Comparison of ENCODE assay signal across 32 cellular contexts in genomic region chr17:35765731-35766488, GRCh38. TPM values are rescaled to one million over a fixed set of nuclear protein-coding genes. Genes with fewer than 3 reads are reported as not detected.
A peak's percentile ranks its signal among the peaks of the same experiment; 100 is the strongest.
DNase-seq lines count a peak whose midpoint lies in the region; ATAC-seq and TF ChIP-seq lines count a peak whose summit lies in the region.
"Had no signal": no experiment of that assay in that cellular context is flagged by ENCODE, and none has a peak within 500 bp of the region (broad histone marks: within the 10 kb centered on the region; RNA-seq: fewer than 3 reads in every experiment).

No MANE protein-coding gene starts in this region.

- WGBS in mesendoderm (ENCODE audit: extremely low coverage, insufficient coverage, low lambda C conversion rate) = no CpG with 5 or more reads among the region's 8 CpGs

- H3K4me3 Mint-ChIP-seq in activated naive CD4-positive, alpha-beta T cell treated with anti-CD3 and anti-CD28 coated beads, Interleukin-2, amount 50 U/mL, for 24 hours = peak overlapping the region; percentile 42
- H3K4me3 Mint-ChIP-seq in central memory CD8-positive, alpha-beta T cell = peak overlapping the region; percentile 83
- H3K4me3 Mint-ChIP-seq in neural progenitor cell (peak overlapping the region; percentile 64), endothelial cell (ENCODE audit: unreplicated experiment) (no peak overlapping the region)
- no peak overlapping the region for H3K4me3 Mint-ChIP-seq in activated T-helper 2 cell treated with anti-CD3 and anti-CD28 coated beads, Interferon-gamma antibody, Interleukin-2, Interleukin-4, amounts not matched to agents 10 μg/mL and 5 μg/mL and 100 μg/mL, durations not matched to agents 14 hours and 24 hours and 36 hours (ENCODE audit: low read depth)

- H3K9me3 Mint-ChIP-seq in activated naive CD4-positive, alpha-beta T cell treated with anti-CD3 and anti-CD28 coated beads, Interleukin-2, amount 50 U/mL, for 24 hours = no peaks in the 10 kb centered on the region
- H3K9me3 Mint-ChIP-seq in central memory CD8-positive, alpha-beta T cell = no peaks in the 10 kb centered on the region
- H3K9me3 Mint-ChIP-seq in neural progenitor cell = no peaks in the 10 kb centered on the region
- no peaks in the 10 kb centered on the region for H3K9me3 Mint-ChIP-seq in endothelial cell (ENCODE audit: unreplicated experiment)
- H3K9me3 Mint-ChIP-seq in activated T-helper 2 cell treated with anti-CD3 and anti-CD28 coated beads, Interferon-gamma antibody, Interleukin-2, Interleukin-4, amounts not matched to agents 10 μg/mL and 5 μg/mL and 100 μg/mL, durations not matched to agents 14 hours and 24 hours and 36 hours = no peaks in the 10 kb centered on the region
- H3K9me3 Mint-ChIP-seq: activated naive CD4-positive, alpha-beta T cell treated with anti-CD3 and anti-CD28 coated beads for 36 hours; CD4-positive, alpha-beta memory T cell; T-helper 1 cell treated with Interleukin-12 subunit alpha and Interleukin-12 subunit beta and Interleukin-4 antibody, amounts not matched to agents 30 μg/mL and 1 μg/mL, for 36 hours had no signal

- H2AK5ac ChIP-seq in mesendoderm (ENCODE audit: low read length) = no peak overlapping the region

- no peak overlapping the region for H3K56ac ChIP-seq in mesendoderm (ENCODE audit: low read length)

- no peak for ATAC-seq in central memory CD8-positive, alpha-beta T cell (replicated peaks; ENCODE audit: extremely low read depth, poor library complexity, severe bottlenecking)
- ATAC-seq: body of pancreas had no signal

- no peaks in the 10 kb centered on the region for H3K36me3 Mint-ChIP-seq in activated naive CD4-positive, alpha-beta T cell treated with anti-CD3 and anti-CD28 coated beads, Interleukin-2, amount 50 U/mL, for 24 hours
- H3K36me3 Mint-ChIP-seq in central memory CD8-positive, alpha-beta T cell (ENCODE audit: insufficient read depth) = peaks cover 6% of the 10 kb centered on the region
- H3K36me3 Mint-ChIP-seq in neural progenitor cell = no peaks in the 10 kb centered on the region
- H3K36me3 Mint-ChIP-seq in endothelial cell (ENCODE audit: low read depth, unreplicated experiment) = peaks cover 5% of the 10 kb centered on the region
- no peaks in the 10 kb centered on the region for H3K36me3 Mint-ChIP-seq in activated T-helper 2 cell treated with anti-CD3 and anti-CD28 coated beads, Interferon-gamma antibody, Interleukin-2, Interleukin-4, amounts not matched to agents 10 μg/mL and 5 μg/mL and 100 μg/mL, durations not matched to agents 14 hours and 24 hours and 36 hours (ENCODE audit: low read depth)
- H3K36me3 Mint-ChIP-seq: CD4-positive, alpha-beta memory T cell had no signal

- no peaks in the 10 kb centered on the region for H3K27me3 Mint-ChIP-seq in activated naive CD4-positive, alpha-beta T cell treated with anti-CD3 and anti-CD28 coated beads, Interleukin-2, amount 50 U/mL, for 24 hours
- H3K27me3 Mint-ChIP-seq in central memory CD8-positive, alpha-beta T cell = peaks cover 8% of the 10 kb centered on the region
- H3K27me3 Mint-ChIP-seq in neural progenitor cell (ENCODE audit: insufficient read depth, low read depth) = peaks cover under 1% of the 10 kb centered on the region
- peaks cover 8% of the 10 kb centered on the region for H3K27me3 Mint-ChIP-seq in endothelial cell (ENCODE audit: unreplicated experiment)
- H3K27me3 Mint-ChIP-seq in activated T-helper 2 cell treated with anti-CD3 and anti-CD28 coated beads, Interferon-gamma antibody, Interleukin-2, Interleukin-4, amounts not matched to agents 10 μg/mL and 5 μg/mL and 100 μg/mL, durations not matched to agents 14 hours and 24 hours and 36 hours (ENCODE audit: low read depth) = peaks cover 5% of the 10 kb centered on the region
- H3K27me3 Mint-ChIP-seq: CD4-positive, alpha-beta memory T cell had no signal

- TF ChIP-seq CTCF in neural progenitor cell (IDR thresholded peaks at IDR 0.05) = no peak
- TF ChIP-seq CTCF in endothelial cell (IDR thresholded peaks at IDR 0.05; ENCODE audit: unreplicated experiment) = no peak

- H4K8ac ChIP-seq in mesendoderm (ENCODE audit: low read depth, low read length) = no peak overlapping the region

- H3K79me2 ChIP-seq in neural progenitor cell (ENCODE audit: low read depth) (no peaks in the 10 kb centered on the region), mesendoderm (ENCODE audit: control insufficient read depth, insufficient read depth, low read length) (no peaks in the 10 kb centered on the region)
- H3K79me2 ChIP-seq: hepatocyte had no signal

- peak overlapping the region; percentile 79 for H2AFZ ChIP-seq in neural progenitor cell (replicated peaks)
- H2AFZ ChIP-seq: GM23248, hepatocyte had no signal

- no peaks in the 10 kb centered on the region for H4K20me1 ChIP-seq in neural progenitor cell (ENCODE audit: low read depth)

- no peak overlapping the region for H2BK120ac ChIP-seq in mesendoderm (ENCODE audit: low read depth, low read length)

- intact Hi-C loops in activated T-helper 2 cell treated with anti-CD3 and anti-CD28 coated beads, Interferon-gamma antibody, Interleukin-2, Interleukin-4, amounts not matched to agents 10 μg/mL and 5 μg/mL and 100 μg/mL, durations not matched to agents 14 hours and 24 hours and 36 hours (cut with micrococcal nuclease) = no loop called here

- H3K4me1 ChIP-seq in neural progenitor cell = peaks cover 19% of the 10 kb centered on the region
- no peaks in the 10 kb centered on the region for H3K4me1 ChIP-seq in mesendoderm (ENCODE audit: control insufficient read depth, low read depth, low read length)

- H3K9me3 ChIP-seq in neural progenitor cell (ENCODE audit: low read depth) = no peaks in the 10 kb centered on the region
- H3K9me3 ChIP-seq: adrenal gland, body of pancreas, prostate gland, sigmoid colon, SJSA1, upper lobe of left lung had no signal

- no peak overlapping the region for H3K4ac ChIP-seq in mesendoderm (ENCODE audit: low read depth, low read length)

- H3K36me3 ChIP-seq in neural progenitor cell (no peaks in the 10 kb centered on the region), mesendoderm (ENCODE audit: control insufficient read depth, insufficient read depth, low read length) (no peaks in the 10 kb centered on the region)
- H3K36me3 ChIP-seq: adrenal gland, prostate gland, sigmoid colon, SJSA1, upper lobe of left lung had no signal

- no peaks in the 10 kb centered on the region for H3K79me1 ChIP-seq in mesendoderm (ENCODE audit: low read length)

- no peak overlapping the region for H3K23ac ChIP-seq in mesendoderm (ENCODE audit: low read length)

- no peak overlapping the region for H3K18ac ChIP-seq in mesendoderm (ENCODE audit: low read length)

- DNase-seq in activated naive CD4-positive, alpha-beta T cell treated with Interleukin-2 at 50 U/mL for 16 hours = no peak
- DNase-seq in central memory CD8-positive, alpha-beta T cell (ENCODE audit: low spot score in 2 of 2) = no peak
- DNase-seq in neural progenitor cell (ENCODE audit: low spot score) = peak; percentile 32
- no peak for DNase-seq in endothelial cell (ENCODE audit: low spot score)
- no peak for DNase-seq in mesendoderm
- no peak for DNase-seq in NCI-H1092 (lab: John Stamatoyannopoulos, UW)
- DNase-seq in activated T-helper 2 cell treated with anti-CD3 and anti-CD28 coated beads, Interferon-gamma antibody, Interleukin-2, Interleukin-4, amounts not matched to agents 10 μg/mL and 5 μg/mL and 100 μg/mL, durations not matched to agents 14 hours and 24 hours and 36 hours (ENCODE audit: low spot score) = no peak
- DNase-seq: activated CD4-positive, alpha-beta T cell treated with anti-CD3 and anti-CD28 coated beads, Interleukin-2, amount 50 U/mL, for 4 hours; activated CD4-positive, CD25-positive, alpha-beta regulatory T cell; activated naive CD4-positive, alpha-beta T cell treated with anti-CD3 and anti-CD28 coated beads for 36 hours; activated T-cell treated with anti-CD3 and anti-CD28 coated beads, Interleukin-2, amount 50 U/mL, for 48 hours; adrenal gland; body of pancreas; CD4-positive, alpha-beta memory T cell; GM23248; mammary epithelial cell; NCI-H1048; NCI-H1694 treated with DMSO at 0.1 percent for 48 hours; NCI-H2171 treated with DMSO at 0.1 percent for 48 hours; NCI-H510A treated with DMSO at 0.1 percent for 48 hours; sigmoid colon; stimulated activated CD4-positive, alpha-beta T cell treated with anti-CD3 and anti-CD28 coated beads, Interleukin-12 subunit alpha, Interleukin-12 subunit beta, amount 100 ng/mL, for 4 hours; stimulated activated CD4-positive, alpha-beta T cell treated with anti-CD3 and anti-CD28 coated beads, Interleukin-2, amount 100 ng/mL, for 48 hours had no signal

- no peaks in the 10 kb centered on the region for H3K27me3 ChIP-seq in neural progenitor cell
- H3K27me3 ChIP-seq in mesendoderm (ENCODE audit: insufficient read depth, low read length, poor library complexity) = no peaks in the 10 kb centered on the region
- H3K27me3 ChIP-seq: adrenal gland, body of pancreas, hepatocyte, sigmoid colon, SJSA1, upper lobe of left lung had no signal

- H3K4me1 Mint-ChIP-seq in activated naive CD4-positive, alpha-beta T cell treated with anti-CD3 and anti-CD28 coated beads, Interleukin-2, amount 50 U/mL, for 24 hours = peaks cover 9% of the 10 kb centered on the region
- H3K4me1 Mint-ChIP-seq in central memory CD8-positive, alpha-beta T cell = peaks cover 8% of the 10 kb centered on the region
- H3K4me1 Mint-ChIP-seq in neural progenitor cell = peaks cover 26% of the 10 kb centered on the region
- H3K4me1 Mint-ChIP-seq in endothelial cell (ENCODE audit: unreplicated experiment) = peaks cover 17% of the 10 kb centered on the region
- peaks cover 8% of the 10 kb centered on the region for H3K4me1 Mint-ChIP-seq in activated T-helper 2 cell treated with anti-CD3 and anti-CD28 coated beads, Interferon-gamma antibody, Interleukin-2, Interleukin-4, amounts not matched to agents 10 μg/mL and 5 μg/mL and 100 μg/mL, durations not matched to agents 14 hours and 24 hours and 36 hours (ENCODE audit: low read depth)

- H3K4me2 ChIP-seq in neural progenitor cell (peak overlapping the region; percentile 32), mesendoderm (ENCODE audit: low read length) (no peak overlapping the region)

- no peak overlapping the region for H3K27ac ChIP-seq in neural progenitor cell
- no peak overlapping the region for H3K27ac ChIP-seq in mesendoderm (ENCODE audit: low read depth, low read length)
- H3K27ac ChIP-seq: adrenal gland, body of pancreas, GM23248, hepatocyte, prostate gland, SJSA1, upper lobe of left lung had no signal

- H4K5ac ChIP-seq in mesendoderm (ENCODE audit: low read length) = no peak overlapping the region

- H2BK5ac ChIP-seq in mesendoderm (ENCODE audit: low read length) = no peak overlapping the region

- no peak overlapping the region for H2BK15ac ChIP-seq in mesendoderm (replicated peaks; ENCODE audit: low read depth)

- H3F3A ChIP-seq in neural progenitor cell (ENCODE audit: low read depth) = peaks cover 29% of the 10 kb centered on the region

- H3K9ac ChIP-seq in neural progenitor cell (no peak overlapping the region), mesendoderm (ENCODE audit: low read length) (no peak overlapping the region)
- H3K9ac ChIP-seq: GM23248 had no signal

- H3K4me3 ChIP-seq in neural progenitor cell (no peak overlapping the region), mesendoderm (ENCODE audit: low read length) (no peak overlapping the region)
- H3K4me3 ChIP-seq: adrenal gland, body of pancreas, GM23248, hepatocyte, prostate gland, sigmoid colon, SJSA1, upper lobe of left lung had no signal

- H3K27ac Mint-ChIP-seq in activated naive CD4-positive, alpha-beta T cell treated with anti-CD3 and anti-CD28 coated beads, Interleukin-2, amount 50 U/mL, for 24 hours = no peak overlapping the region
- no peak overlapping the region for H3K27ac Mint-ChIP-seq in central memory CD8-positive, alpha-beta T cell (ENCODE audit: low read depth)
- H3K27ac Mint-ChIP-seq in neural progenitor cell (peak overlapping the region; percentile 88), endothelial cell (ENCODE audit: unreplicated experiment) (no peak overlapping the region)
- H3K27ac Mint-ChIP-seq in activated T-helper 2 cell treated with anti-CD3 and anti-CD28 coated beads, Interferon-gamma antibody, Interleukin-2, Interleukin-4, amounts not matched to agents 10 μg/mL and 5 μg/mL and 100 μg/mL, durations not matched to agents 14 hours and 24 hours and 36 hours = no peak overlapping the region
- H3K27ac Mint-ChIP-seq: activated naive CD4-positive, alpha-beta T cell treated with anti-CD3 and anti-CD28 coated beads for 36 hours; T-helper 1 cell treated with Interleukin-12 subunit alpha and Interleukin-12 subunit beta and Interleukin-4 antibody, amounts not matched to agents 30 μg/mL and 1 μg/mL, for 36 hours had no signal

RNA-seq across cellular contexts. Expression of gene C17orf50, which starts 5.2 kb away (rescaled TPM):
- not detected in 2 replicates for total RNA-seq in neural progenitor cell (ENCODE audit: low replicate concordance)
- total RNA-seq in endothelial cell (ENCODE audit: unreplicated experiment) = 0.90 TPM
- polyA plus RNA-seq in mesendoderm (2013, experiment 1 of 2) = not detected
- polyA plus RNA-seq in mesendoderm (2013, experiment 2 of 2) = not detected
- total RNA-seq in activated T-helper 2 cell treated with anti-CD3 and anti-CD28 coated beads, Interferon-gamma antibody, Interleukin-2, Interleukin-4, amounts not matched to agents 10 μg/mL and 5 μg/mL and 100 μg/mL, durations not matched to agents 14 hours and 24 hours and 36 hours = not detected in 2 replicates
- total RNA-seq: A172; activated naive CD4-positive, alpha-beta T cell treated with anti-CD3 and anti-CD28 coated beads for 36 hours; body of pancreas; CD4-positive, alpha-beta memory T cell; GM23248; hepatocyte; HT-29; mammary epithelial cell; RPMI7951; sigmoid colon; SJSA1 had no signal
- polyA plus RNA-seq: CD4-positive, alpha-beta memory T cell; GM23248; hepatocyte; mammary epithelial cell had no signal

RNA-seq across cellular contexts. Expression of gene GAS2L2, which starts 12.9 kb away (rescaled TPM):
- total RNA-seq in neural progenitor cell (ENCODE audit: low replicate concordance) (0.09 TPM in 1 of 2 replicates, not detected in the other), endothelial cell (ENCODE audit: unreplicated experiment) (0.10 TPM)
- 0.03 TPM for polyA plus RNA-seq in mesendoderm (2013, experiment 1 of 2)
- polyA plus RNA-seq in mesendoderm (2013, experiment 2 of 2) = 0.01 TPM
- not detected in 2 replicates for total RNA-seq in activated T-helper 2 cell treated with anti-CD3 and anti-CD28 coated beads, Interferon-gamma antibody, Interleukin-2, Interleukin-4, amounts not matched to agents 10 μg/mL and 5 μg/mL and 100 μg/mL, durations not matched to agents 14 hours and 24 hours and 36 hours
- total RNA-seq: A172, body of pancreas, GM23248, hepatocyte, prostate gland, RPMI7951, sigmoid colon, SJSA1 had no signal
- polyA plus RNA-seq: GM23248, hepatocyte had no signal

RNA-seq across cellular contexts. Expression of gene MMP28, which starts 29.5 kb away (rescaled TPM):
- total RNA-seq in neural progenitor cell (ENCODE audit: low replicate concordance) (not detected in 2 replicates), endothelial cell (ENCODE audit: unreplicated experiment) (10.6 TPM)
- polyA plus RNA-seq in mesendoderm (2013, experiment 1 of 2) = not detected
- polyA plus RNA-seq in mesendoderm (2013, experiment 2 of 2) = not detected
- not detected in 2 replicates for total RNA-seq in activated T-helper 2 cell treated with anti-CD3 and anti-CD28 coated beads, Interferon-gamma antibody, Interleukin-2, Interleukin-4, amounts not matched to agents 10 μg/mL and 5 μg/mL and 100 μg/mL, durations not matched to agents 14 hours and 24 hours and 36 hours
- total RNA-seq: GM23248, RPMI7951 had no signal
- polyA plus RNA-seq: GM23248 had no signal

RNA-seq across cellular contexts. Expression of gene RASL10B, which starts 34.5 kb away (rescaled TPM):
- 4.8 and 14.5 TPM in 2 replicates for total RNA-seq in neural progenitor cell (ENCODE audit: low replicate concordance)
- total RNA-seq in endothelial cell (ENCODE audit: unreplicated experiment) = 1.7 TPM
- 10.0 TPM for polyA plus RNA-seq in mesendoderm (2013, experiment 1 of 2)
- 10.2 TPM for polyA plus RNA-seq in mesendoderm (2013, experiment 2 of 2)
- 0.94 and 1.2 TPM in 2 replicates for total RNA-seq in activated T-helper 2 cell treated with anti-CD3 and anti-CD28 coated beads, Interferon-gamma antibody, Interleukin-2, Interleukin-4, amounts not matched to agents 10 μg/mL and 5 μg/mL and 100 μg/mL, durations not matched to agents 14 hours and 24 hours and 36 hours

RNA-seq across cellular contexts. Expression of gene TAF15, which starts 43.4 kb away (rescaled TPM):
- total RNA-seq in neural progenitor cell (ENCODE audit: low replicate concordance) = 84.8 and 90.1 TPM in 2 replicates
- 188 TPM for total RNA-seq in endothelial cell (ENCODE audit: unreplicated experiment)
- polyA plus RNA-seq in mesendoderm (2013, experiment 1 of 2) = 193 TPM
- polyA plus RNA-seq in mesendoderm (2013, experiment 2 of 2) = 195 TPM
- 315 and 321 TPM in 2 replicates for total RNA-seq in activated T-helper 2 cell treated with anti-CD3 and anti-CD28 coated beads, Interferon-gamma antibody, Interleukin-2, Interleukin-4, amounts not matched to agents 10 μg/mL and 5 μg/mL and 100 μg/mL, durations not matched to agents 14 hours and 24 hours and 36 hours

Comparison
In these comparisons a context has a peak if more than half of its experiments do, and no peak if none do; other contexts are left out.
1. H3K4me3 Mint-ChIP-seq: peak in activated naive CD4-positive, alpha-beta T cell treated with anti-CD3 and anti-CD28 coated beads, Interleukin-2, amount 50 U/mL, for 24 hours (single experiment), central memory CD8-positive, alpha-beta T cell (single experiment) and neural progenitor cell (single experiment); none in endothelial cell (single experiment) and activated T-helper 2 cell treated with anti-CD3 and anti-CD28 coated beads, Interferon-gamma antibody, Interleukin-2, Interleukin-4, amounts not matched to agents 10 μg/mL and 5 μg/mL and 100 μg/mL, durations not matched to agents 14 hours and 24 hours and 36 hours (single experiment).
2. RNA of gene MMP28, which starts 29.5 kb away (total RNA-seq): 10.6 TPM in endothelial cell (single experiment); not detected in neural progenitor cell and not detected in activated T-helper 2 cell treated with anti-CD3 and anti-CD28 coated beads, Interferon-gamma antibody, Interleukin-2, Interleukin-4, amounts not matched to agents 10 μg/mL and 5 μg/mL and 100 μg/mL, durations not matched to agents 14 hours and 24 hours and 36 hours; every median in the first group is over 10 times any median in the second.